ENCODE assay signal across 1 cellular context in genomic region chr19:32404939-32405430, GRCh38.
TF ChIP-seq lines count a peak whose summit lies in the region.

No MANE protein-coding gene starts in this region.

TF ChIP-seq in GM12878, 131 proteins besides CTCF, POLR2A, EP300 and RAD21 (continued from another document):
- TF ChIP-seq PRDM15 (CRISPR knock-in tag; IDR thresholded peaks at IDR 0.05): 0 out of 2 replicates have a peak, but pooled peaks have one; percentile 16
